In genomic region chr15:84761534-84762190, GRCh38 we compare ENCODE assay signal across 13 cellular contexts. TPM values are rescaled to one million over a fixed set of nuclear protein-coding genes. Genes with fewer than 3 reads are reported as not detected.
A peak's percentile ranks its signal among the peaks of the same experiment; 100 is the strongest.
DNase-seq lines count a peak whose midpoint lies in the region; ATAC-seq, FAIRE-seq and TF ChIP-seq lines count a peak whose summit lies in the region.
"Had no signal": no experiment of that assay in that cellular context is flagged by ENCODE, and none has a peak within 500 bp of the region (broad histone marks: within the 10 kb centered on the region; RNA-seq: fewer than 3 reads in every experiment).

No MANE protein-coding gene starts in this region.

- BruUV-seq in GM12878 (replicated peaks; lab: Mats Ljungman, UMichigan) = no TSS peak

- H3K4me2 ChIP-seq in A549 (no peak overlapping the region), GM12878 (ENCODE audit: control insufficient read depth, insufficient read depth) (peak overlapping the region; percentile 73)

- TF ChIP-seq EP300 in A549 (IDR thresholded peaks at IDR 0.05) (no peak), GM12878 (IDR thresholded peaks at IDR 0.05; ENCODE audit: borderline replicate concordance in 1 of 2, control insufficient read depth in 1 of 2, low read depth in 2 of 2, low read length in 2 of 2) (no peak)

- POLR2A ChIA-PET in A549 (lab: Yijun Ruan, JAX) = no interaction called here
- POLR2A ChIA-PET in GM12878 (lab: Charles Lee) = interaction anchor here (1.3 kb wide), 1 partner anchor 46 kb away, joined by 4 read pairs; the partner anchor contains the start of gene SEC11A

- TF ChIP-seq CTCF in A549 (IDR thresholded peaks at IDR 0.05) (no peak), GM12878 (IDR thresholded peaks at IDR 0.05 in 2 of 3, conservative IDR thresholded peaks at IDR 0.05 in 1 of 3; ENCODE audit: control insufficient read depth in 2 of 3, extremely low read depth in 1 of 3, insufficient read depth in 1 of 3, low read depth in 3 of 3, low read length in 3 of 3) (no peak), prostate gland (IDR thresholded peaks at IDR 0.05) (no peak), ascending aorta (IDR thresholded peaks at IDR 0.05) (no peak)

- no peak for TF ChIP-seq POLR2A in A549 (IDR thresholded peaks at IDR 0.05; ENCODE audit: low read length)
- TF ChIP-seq POLR2A in GM12878 (IDR thresholded peaks at IDR 0.05; ENCODE audit: low read depth, low read length) = no peak
- no peak for TF ChIP-seq POLR2A in prostate gland (IDR thresholded peaks at IDR 0.05)

- H4K20me1 ChIP-seq in GM12878 (ENCODE audit: control insufficient read depth, insufficient read depth) = peaks cover 5% of the 10 kb centered on the region

- no peak overlapping the region for H3K4me3 ChIP-seq in A549
- H3K4me3 ChIP-seq in GM12878 = peak overlapping the region; percentile 8; the same call in 1 of the 2 replicates
- no peak overlapping the region for H3K4me3 ChIP-seq in prostate gland
- H3K4me3 ChIP-seq in ascending aorta = no peak overlapping the region
- H3K4me3 ChIP-seq: esophagus squamous epithelium had no signal

- SMC1A ChIA-PET in GM12878 (lab: Charles Lee; ENCODE audit: uncharacterized antibody, unreplicated experiment) = interaction anchor here (0.9 kb wide), 1 partner anchor 13 kb away, joined by 3 read pairs; no protein-coding TSS in a partner anchor

- peaks cover 0 to 5% of the 10 kb centered on the region in 2 experiments; a peak in 3 of 4 replicates for H3K36me3 ChIP-seq in GM12878 (ENCODE audit: control insufficient read depth in 2 of 2, insufficient read depth in 2 of 2, low read length in 1 of 2)
- no peaks in the 10 kb centered on the region for H3K36me3 ChIP-seq in prostate gland
- peaks cover 8 to 16% of the 10 kb centered on the region in 2 donors for H3K36me3 ChIP-seq in ascending aorta

- DNase-seq in A549 (ENCODE audit: low read depth in 1 of 2, low spot score in 1 of 2) (no peak), GM12878 (ENCODE audit: low read depth, low spot score) (no peak), prostate gland (ENCODE audit: low spot score) (no peak), COLO829 (ENCODE audit: low spot score) (no peak), islet precursor cell (no peak), ascending aorta (ENCODE audit: low spot score in 2 of 2) (no peak)
- DNase-seq: activated naive CD4-positive, alpha-beta T cell treated with Interleukin-2 at 50 U/mL for 16 hours; Caco-2; esophagus squamous epithelium; NCI-H446; small intestine had no signal

- CTCF ChIA-PET in A549 (lab: Yijun Ruan, JAX) (no interaction called here), GM12878 (lab: Yijun Ruan, JAX) (no interaction called here)

- no peak for ATAC-seq in A549
- peak; percentile 44 for ATAC-seq in GM18520 (IDR thresholded peaks at IDR 0.05; ENCODE audit: unreplicated experiment)
- peak; percentile 51 for ATAC-seq in HG03108 (IDR thresholded peaks at IDR 0.05; ENCODE audit: unreplicated experiment)
- peak; percentile 74 for ATAC-seq in GM12878

- H2AFZ ChIP-seq in GM12878 (ENCODE audit: control insufficient read depth, low read depth, low read length) = no peak overlapping the region

- WGBS in A549 (ENCODE audit: missing lambda C conversion rate) = 65% methylated on average over 4 of the region's 4 CpGs
- under 1% methylated on average over 4 of the region's 4 CpGs for WGBS in GM12878 (ENCODE audit: insufficient coverage, insufficient replicate concordance, low lambda C conversion rate, missing lambda C conversion rate)
- 49% methylated on average over 4 of the region's 4 CpGs for WGBS in prostate gland

- intact Hi-C loops in GM12878 (cut with micrococcal nuclease; ENCODE audit: unreplicated experiment) = no loop called here
- intact Hi-C loops in prostate gland (cut with DNase I) = no loop called here
- intact Hi-C loops in ascending aorta (cut with DNase I) = no loop called here

- H3K4me1 ChIP-seq in A549 (peaks cover 45% of the 10 kb centered on the region), GM12878 (ENCODE audit: control insufficient read depth, insufficient read depth, low read length) (peaks cover 27% of the 10 kb centered on the region), prostate gland (replicated peaks) (peaks cover 6% of the 10 kb centered on the region), ascending aorta (peaks cover 0 to 29% of the 10 kb centered on the region in 2 donors)

- no peak for FAIRE-seq in A549 (lab: Jason Lieb, UNC)
- FAIRE-seq in GM12878 (lab: Jason Lieb, UNC) = peak; percentile 87
- FAIRE-seq: small intestine had no signal

- H3K9me3 ChIP-seq in A549 (no peaks in the 10 kb centered on the region), GM12878 (replicated peaks; ENCODE audit: control insufficient read depth, insufficient read depth, low read length) (no peaks in the 10 kb centered on the region), prostate gland (no peaks in the 10 kb centered on the region), ascending aorta (no peaks in the 10 kb centered on the region)
- H3K9me3 ChIP-seq: Caco-2, esophagus squamous epithelium had no signal

- RAD21 ChIA-PET in GM12878 (lab: Charles Lee; ENCODE audit: unreplicated experiment) = no interaction called here

- no peak overlapping the region for H3K9ac ChIP-seq in GM12878 (ENCODE audit: control insufficient read depth, insufficient read depth, low read length)

- H3K79me2 ChIP-seq in GM12878 (ENCODE audit: control insufficient read depth, insufficient read depth, low read length) = peaks cover 74% of the 10 kb centered on the region

- in situ Hi-C loops in GM12878 (cut with MboI) = no loop called here

- H3K27me3 ChIP-seq in GM12878 (replicated peaks in 1 of 2; ENCODE audit: control insufficient read depth in 2 of 2, insufficient read depth in 2 of 2, low read length in 1 of 2) = no peaks in the 10 kb centered on the region
- no peaks in the 10 kb centered on the region for H3K27me3 ChIP-seq in prostate gland (replicated peaks; ENCODE audit: insufficient read depth)
- no peaks in the 10 kb centered on the region for H3K27me3 ChIP-seq in ascending aorta
- H3K27me3 ChIP-seq: esophagus squamous epithelium had no signal

- H3K27ac ChIP-seq in A549 (no peak overlapping the region), GM12878 (ENCODE audit: control insufficient read depth, insufficient read depth) (peak overlapping the region; percentile 38; the same call in 1 of the 2 replicates), prostate gland (no peak overlapping the region), ascending aorta (no peak overlapping the region)

- TF ChIP-seq RAD21 in A549 (conservative IDR thresholded peaks at IDR 0.05 in 1 of 2, IDR thresholded peaks at IDR 0.05 in 1 of 2) (no peak), GM12878 (IDR thresholded peaks at IDR 0.05; ENCODE audit: insufficient read depth, low read depth, low read length) (no peak)

RNA-seq across cellular contexts. Expression of gene ZNF592, which starts 13.3 kb away (rescaled TPM):
- polyA plus RNA-seq in A549 (2011; rRNA removed) (12.4 and 15.6 TPM in 2 replicates), A549 (2017; fragmentation: RNase III; extraction: RNeasy Plus Mini Kit Qiagen cat#74134 plus additional on column Dnase treatment) (12.9 to 14.3 TPM (median 13.9 TPM) in 3 replicates), GM12878 (2011; rRNA removed) (3.5 and 6.9 TPM in 2 replicates), GM12878 (2014; fragmentation: Illumina TruSeq; extraction: Trizol) (10.9 and 14.4 TPM in 2 replicates), GM12878 (2014; fragmentation: Nextera tagmentation; extraction: Ambion mirVana) (1 to 10 TPM in 1 of 2 experiments, under 1 TPM in 1; 0.95 to 1.3 TPM), GM12878 (2014; rRNA removed) (13.5 and 16.0 TPM in 2 replicates), GM12878 (2016; fragmentation: Nextera tagmentation; extraction: Ambion mirVana) (10 to 100 TPM in 1 of 2 experiments, 1 to 10 TPM in 1; 9.0 to 10.7 TPM)
- polyA plus RNA-seq in A549 (2012; cell fraction: cytosol; rRNA removed) = 14.5 and 20.8 TPM in 2 replicates
- 29.2 and 40.6 TPM in 2 replicates for polyA plus RNA-seq in A549 (2012; cell fraction: nucleus; rRNA removed)
- polyA minus RNA-seq in A549 (2011; rRNA and poly(A)+ RNA removed) = 25.7 and 27.9 TPM in 2 replicates
- total RNA-seq in GM12878 (2013; cell fraction: nucleolus; rRNA removed) = 28.8 and 30.6 TPM in 2 replicates
- total RNA-seq in GM12878 (2014; rRNA removed) (6.7 and 8.2 TPM in 2 replicates), GM12878 (2014; rRNA removed; fragmentation: Illumina TruSeq; extraction: Trizol) (7.0 and 7.8 TPM in 2 replicates), GM12878 (2021) (20.3 and 23.7 TPM in 2 replicates), prostate gland (10 to 100 TPM; 20.8 to 38.7 TPM), ascending aorta (36.1 TPM)
- 6.0 TPM for polyA plus RNA-seq in GM12878 (2011; ENCODE audit: low read depth)
- 9.1 and 10.4 TPM in 2 replicates for polyA plus RNA-seq in GM12878 (2011; cell fraction: cytosol; rRNA removed)
- 18.4 and 19.5 TPM in 2 replicates for polyA plus RNA-seq in GM12878 (2011; cell fraction: nucleus; rRNA removed)
- 8.6 and 9.8 TPM in 2 replicates for polyA plus RNA-seq in GM12878 (2012)
- 9.6 and 12.7 TPM in 2 replicates for polyA minus RNA-seq in GM12878 (2011; rRNA and poly(A)+ RNA removed)
- polyA minus RNA-seq in GM12878 (2011; cell fraction: cytosol; rRNA and poly(A)+ RNA removed) = 7.6 and 8.3 TPM in 2 replicates
- polyA minus RNA-seq in GM12878 (2011; cell fraction: nucleus; rRNA and poly(A)+ RNA removed) = 6.0 and 12.9 TPM in 2 replicates

RNA-seq across cellular contexts. Expression of gene SEC11A, which starts 45.7 kb away (rescaled TPM):
- polyA plus RNA-seq in A549 (2011; rRNA removed) (237 and 490 TPM in 2 replicates), A549 (2017; fragmentation: RNase III; extraction: RNeasy Plus Mini Kit Qiagen cat#74134 plus additional on column Dnase treatment) (369 to 396 TPM (median 380 TPM) in 3 replicates), GM12878 (2011; rRNA removed) (145 and 237 TPM in 2 replicates), GM12878 (2014; fragmentation: Illumina TruSeq; extraction: Trizol) (153 and 210 TPM in 2 replicates), GM12878 (2014; fragmentation: Nextera tagmentation; extraction: Ambion mirVana) (100 to 1,000 TPM; 132 to 152 TPM), GM12878 (2014; rRNA removed) (149 and 159 TPM in 2 replicates), GM12878 (2016; fragmentation: Nextera tagmentation; extraction: Ambion mirVana) (100 to 1,000 TPM; 131 to 147 TPM)
- polyA plus RNA-seq in A549 (2012; cell fraction: cytosol; rRNA removed) = 127 and 147 TPM in 2 replicates
- polyA plus RNA-seq in A549 (2012; cell fraction: nucleus; rRNA removed) = 50.4 and 80.1 TPM in 2 replicates
- polyA minus RNA-seq in A549 (2011; rRNA and poly(A)+ RNA removed) = 88.6 and 117 TPM in 2 replicates
- 39.4 and 44.8 TPM in 2 replicates for total RNA-seq in GM12878 (2013; cell fraction: nucleolus; rRNA removed)
- total RNA-seq in GM12878 (2014; rRNA removed) (99.2 and 137 TPM in 2 replicates), GM12878 (2014; rRNA removed; fragmentation: Illumina TruSeq; extraction: Trizol) (137 and 141 TPM in 2 replicates), GM12878 (2021) (106 and 109 TPM in 2 replicates), prostate gland (100 to 1,000 TPM in 1 of 2 donors, 10 to 100 TPM in 1; 91.2 to 115 TPM), ascending aorta (31.6 TPM)
- 96.8 TPM for polyA plus RNA-seq in GM12878 (2011; ENCODE audit: low read depth)
- polyA plus RNA-seq in GM12878 (2011; cell fraction: cytosol; rRNA removed) = 45.3 and 45.6 TPM in 2 replicates
- 28.1 and 37.8 TPM in 2 replicates for polyA plus RNA-seq in GM12878 (2011; cell fraction: nucleus; rRNA removed)
- 129 and 139 TPM in 2 replicates for polyA plus RNA-seq in GM12878 (2012)
- polyA minus RNA-seq in GM12878 (2011; rRNA and poly(A)+ RNA removed) = 46.0 and 48.4 TPM in 2 replicates
- 20.2 and 26.7 TPM in 2 replicates for polyA minus RNA-seq in GM12878 (2011; cell fraction: cytosol; rRNA and poly(A)+ RNA removed)
- polyA minus RNA-seq in GM12878 (2011; cell fraction: nucleus; rRNA and poly(A)+ RNA removed) = 8.8 and 13.1 TPM in 2 replicates

RNA-seq across cellular contexts. Expression of gene ALPK3, which starts 55.5 kb away (rescaled TPM):
- polyA plus RNA-seq in A549 (2011; rRNA removed) (0.30 and 0.33 TPM in 2 replicates), A549 (2017; fragmentation: RNase III; extraction: RNeasy Plus Mini Kit Qiagen cat#74134 plus additional on column Dnase treatment) (0.17 to 0.26 TPM (median 0.24 TPM) in 3 replicates), GM12878 (2011; rRNA removed) (not detected in 2 replicates), GM12878 (2014; fragmentation: Illumina TruSeq; extraction: Trizol) (0.01 TPM in 1 of 2 replicates, not detected in the other), GM12878 (2014; fragmentation: Nextera tagmentation; extraction: Ambion mirVana) (not detected), GM12878 (2014; rRNA removed) (0.01 and 0.03 TPM in 2 replicates), GM12878 (2016; fragmentation: Nextera tagmentation; extraction: Ambion mirVana) (not detected)
- 0.08 and 0.11 TPM in 2 replicates for polyA plus RNA-seq in A549 (2012; cell fraction: cytosol; rRNA removed)
- polyA plus RNA-seq in A549 (2012; cell fraction: nucleus; rRNA removed) = 0.60 and 0.61 TPM in 2 replicates
- polyA minus RNA-seq in A549 (2011; rRNA and poly(A)+ RNA removed) = 0.24 and 0.50 TPM in 2 replicates
- total RNA-seq in GM12878 (2013; cell fraction: nucleolus; rRNA removed) = 0.15 TPM in 2 replicates
- total RNA-seq in GM12878 (2014; rRNA removed) (under 0.01 TPM in 1 of 2 replicates, not detected in the other), GM12878 (2014; rRNA removed; fragmentation: Illumina TruSeq; extraction: Trizol) (under 0.01 TPM in 1 of 2 replicates, not detected in the other), GM12878 (2021) (0.05 TPM in 2 replicates), prostate gland (1 to 10 TPM in 1 of 2 donors, under 1 TPM in 1; 0.68 to 7.2 TPM), ascending aorta (38.0 TPM)
- polyA plus RNA-seq in GM12878 (2011; ENCODE audit: low read depth) = 0.03 TPM
- polyA plus RNA-seq in GM12878 (2011; cell fraction: cytosol; rRNA removed) = 0.01 and 0.07 TPM in 2 replicates
- 0.03 and 0.04 TPM in 2 replicates for polyA plus RNA-seq in GM12878 (2011; cell fraction: nucleus; rRNA removed)
- polyA plus RNA-seq in GM12878 (2012) = 0.03 TPM in 2 replicates
- under 0.01 TPM in 1 of 2 replicates, not detected in the other for polyA minus RNA-seq in GM12878 (2011; rRNA and poly(A)+ RNA removed)
- polyA minus RNA-seq in GM12878 (2011; cell fraction: cytosol; rRNA and poly(A)+ RNA removed) = not detected in 2 replicates
- 0.10 TPM in 1 of 2 replicates, not detected in the other for polyA minus RNA-seq in GM12878 (2011; cell fraction: nucleus; rRNA and poly(A)+ RNA removed)

Comparison
In these comparisons a context has a peak if more than half of its experiments do, and no peak if none do; other contexts are left out.
1. ATAC-seq: peak in GM18520 (single experiment), HG03108 (single experiment) and GM12878 (single experiment); none in A549 (0 of 2).
2. Of the 24 proteins assayed by ChIP-seq in both GM12878 and A549: peak only in GM12878: JUNB; only in A549: none; in both: none; in neither: 22; mixed calls (peak in some experiments, not most) for 1.